Comparison of ENCODE assay signal across 12 cellular contexts in the genomic region with DNA sequence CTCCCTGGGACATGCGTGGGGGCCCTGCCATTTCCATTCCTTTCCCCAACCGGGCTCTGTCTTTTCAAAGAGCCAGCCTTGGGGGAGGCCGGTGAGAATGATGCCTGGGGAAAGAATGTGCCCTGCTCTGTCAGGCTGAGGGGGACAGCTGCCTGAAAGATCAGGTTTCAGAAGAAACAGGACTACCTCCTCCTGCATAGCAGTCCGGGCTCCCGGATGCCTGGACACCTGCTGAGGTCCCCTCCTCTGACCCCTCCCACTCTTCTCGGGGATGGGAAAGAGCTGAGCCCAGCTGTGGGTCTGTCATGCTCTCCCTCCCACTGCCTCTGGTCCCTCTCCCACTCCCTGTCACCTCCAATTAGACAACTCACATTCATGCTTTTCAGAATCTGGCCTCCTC. TPM values are rescaled to one million over a fixed set of nuclear protein-coding genes. Genes with fewer than 3 reads are reported as not detected.
DNase-seq lines count a peak whose midpoint lies in the region; ATAC-seq and TF ChIP-seq lines count a peak whose summit lies in the region.
"Had no signal": no experiment of that assay in that cellular context is flagged by ENCODE, and none has a peak within 500 bp of the region (broad histone marks: within the 10 kb centered on the region; RNA-seq: fewer than 3 reads in every experiment).

No MANE protein-coding gene starts in this region.

- no peaks in the 10 kb centered on the region for H3K79me2 ChIP-seq in H9 (ENCODE audit: insufficient read depth, low read length)

- H3K27ac Mint-ChIP-seq in H9 (peak overlapping the region in 2 of 3 experiments; percentile 83 to 84; a peak in 4 of 7 replicates), CD14-positive monocyte (no peak overlapping the region)
- H3K27ac Mint-ChIP-seq: activated naive CD4-positive, alpha-beta T cell treated with anti-CD3 and anti-CD28 coated beads, Interleukin-2, amount 50 U/mL, for 24 hours had no signal

- H3K23me2 ChIP-seq in H9 (ENCODE audit: insufficient read length, low read depth, low read length, poor library complexity, severe bottlenecking): no peaks in the 10 kb centered on the region

- H4K20me1 ChIP-seq in BLaER1 treated with 17β-estradiol and CSF1 and Interleukin-3, amounts not matched to agents 10 nM and 100 nM: no peaks in the 10 kb centered on the region; a peak in 1 of 22 replicates
- no peaks in the 10 kb centered on the region for H4K20me1 ChIP-seq in H9 (ENCODE audit: control insufficient read depth, insufficient read depth, insufficient read length)

- H3K27me3 Mint-ChIP-seq in H9 (ENCODE audit: low read depth): peaks cover 4% of the 10 kb centered on the region
- peaks cover 0 to 7% (median 3%) of the 10 kb centered on the region in 3 donors for H3K27me3 Mint-ChIP-seq in CD14-positive monocyte (ENCODE audit: low read depth in 3 of 3)
- H3K27me3 Mint-ChIP-seq: activated naive CD4-positive, alpha-beta T cell treated with anti-CD3 and anti-CD28 coated beads, Interleukin-2, amount 50 U/mL, for 24 hours had no signal

- no peak overlapping the region for H3K4me3 ChIP-seq in BLaER1 treated with 17β-estradiol and CSF1 and Interleukin-3, amounts not matched to agents 10 nM and 100 nM
- H3K4me3 ChIP-seq: left lung, SJSA1 had no signal

- H3T11ph ChIP-seq in H9 (ENCODE audit: low read length): no peak overlapping the region

- H3K9me3 ChIP-seq in BLaER1 treated with 17β-estradiol and CSF1 and Interleukin-3, amounts not matched to agents 10 nM and 100 nM (replicated peaks in 1 of 11): no peaks in the 10 kb centered on the region
- H3K9me3 ChIP-seq in H9 (ENCODE audit: control insufficient read depth, low read depth, low read length): no peaks in the 10 kb centered on the region
- H3K9me3 ChIP-seq: left lung, SJSA1 had no signal

- H2AK5ac ChIP-seq in H9 (ENCODE audit: insufficient read length, low read length): no peak overlapping the region

- TF ChIP-seq CTCF in H9 (conservative IDR thresholded peaks at IDR 0.05) (no peak), CD14-positive monocyte (IDR thresholded peaks at IDR 0.05) (no peak)

- no peak overlapping the region for H3K18ac ChIP-seq in H9 (ENCODE audit: insufficient read length, low read depth, low read length)

- DNase-seq in H9: peak; percentile 90
- peak; percentile 76 for DNase-seq in NCI-H510A (lab: John Stamatoyannopoulos, UW)
- peak; percentile 69 for DNase-seq in iPS DF 19.7 (ENCODE audit: low read depth, low spot score)
- no peak for DNase-seq in RPMI8226
- no peak for DNase-seq in stimulated activated CD8-positive, alpha-beta memory T cell treated with anti-CD3 and anti-CD28 coated beads, Interleukin-4, amount 100 ng/mL, for 48 hours
- DNase-seq in CD14-positive monocyte (ENCODE audit: low spot score): no peak
- DNase-seq: AML-193, left lung had no signal

- intact Hi-C loops in CD14-positive monocyte (cut with micrococcal nuclease): no loop called here

- H3K4me1 Mint-ChIP-seq in H9 (peaks cover 57 to 62% of the 10 kb centered on the region in 2 experiments), CD14-positive monocyte (peaks cover 15% of the 10 kb centered on the region)
- H3K4me1 Mint-ChIP-seq: activated naive CD4-positive, alpha-beta T cell treated with anti-CD3 and anti-CD28 coated beads, Interleukin-2, amount 50 U/mL, for 24 hours had no signal

- H3K4me2 ChIP-seq in BLaER1 treated with 17β-estradiol and CSF1 and Interleukin-3, amounts not matched to agents 10 nM and 100 nM: peak overlapping the region in 8 of 11 experiments; percentile 34 to 80 (median 66); a peak in 15 of 22 replicates
- peak overlapping the region; percentile 6 for H3K4me2 ChIP-seq in H9 (ENCODE audit: insufficient read depth, insufficient read length, low read length)

- H3K79me1 ChIP-seq in H9 (ENCODE audit: insufficient read depth, low read depth, low read length, poor library complexity, severe bottlenecking): no peaks in the 10 kb centered on the region

- H3K36me3 Mint-ChIP-seq in H9 (ENCODE audit: insufficient read depth in 1 of 3, low read depth in 3 of 3) (no peaks in the 10 kb centered on the region; a peak in 1 of 7 replicates), CD14-positive monocyte (no peaks in the 10 kb centered on the region)
- H3K36me3 Mint-ChIP-seq: activated naive CD4-positive, alpha-beta T cell treated with anti-CD3 and anti-CD28 coated beads, Interleukin-2, amount 50 U/mL, for 24 hours had no signal

- H4K5ac ChIP-seq in H9 (ENCODE audit: insufficient read length, low read depth, low read length): no peak overlapping the region

- peaks cover 0 to 35% (median 20%) of the 10 kb centered on the region in 10 experiments; a peak in 14 of 20 replicates for H3K4me1 ChIP-seq in BLaER1 treated with 17β-estradiol and CSF1 and Interleukin-3, amounts not matched to agents 10 nM and 100 nM
- H3K4me1 ChIP-seq in H9 (ENCODE audit: insufficient read depth, low read length): peaks cover 16% of the 10 kb centered on the region; the same call in 1 of the 2 replicates
- H3K4me1 ChIP-seq: SJSA1 had no signal

- H3K9me3 Mint-ChIP-seq in H9 (peaks cover 0 to 3% of the 10 kb centered on the region in 2 experiments; a peak in 1 of 5 replicates), CD14-positive monocyte (peaks cover 0 to 2% (median 0%) of the 10 kb centered on the region in 7 donors)
- H3K9me3 Mint-ChIP-seq: activated naive CD4-positive, alpha-beta T cell treated with anti-CD3 and anti-CD28 coated beads, Interleukin-2, amount 50 U/mL, for 24 hours had no signal

- H3K36me3 ChIP-seq in BLaER1 treated with 17β-estradiol and CSF1 and Interleukin-3, amounts not matched to agents 10 nM and 100 nM: no peaks in the 10 kb centered on the region
- H3K36me3 ChIP-seq: left lung, SJSA1 had no signal

- no peak overlapping the region for H4K91ac ChIP-seq in H9 (ENCODE audit: insufficient read length, low read depth, low read length)

- H3K23ac ChIP-seq in H9 (ENCODE audit: insufficient read length, low read depth, low read length): no peak overlapping the region

- H3K9ac ChIP-seq in BLaER1 treated with 17β-estradiol and CSF1 and Interleukin-3, amounts not matched to agents 10 nM and 100 nM: no peak overlapping the region
- H3K9ac ChIP-seq in H9 (ENCODE audit: extremely low read depth, insufficient read length, low read length): no peak overlapping the region

- no peaks in the 10 kb centered on the region for H3K27me3 ChIP-seq in BLaER1 treated with 17β-estradiol and CSF1 and Interleukin-3, amounts not matched to agents 10 nM and 100 nM
- no peaks in the 10 kb centered on the region for H3K27me3 ChIP-seq in H9 (ENCODE audit: insufficient read depth, low read length)
- H3K27me3 ChIP-seq: left lung, SJSA1 had no signal

- H2BK15ac ChIP-seq in H9 (ENCODE audit: low read depth, low read length): no peak overlapping the region

- peak overlapping the region in 1 of 2 experiments; percentile 65; a peak in 3 of 5 replicates for H3K4me3 Mint-ChIP-seq in H9
- no peak overlapping the region for H3K4me3 Mint-ChIP-seq in CD14-positive monocyte
- H3K4me3 Mint-ChIP-seq: activated naive CD4-positive, alpha-beta T cell treated with anti-CD3 and anti-CD28 coated beads, Interleukin-2, amount 50 U/mL, for 24 hours had no signal

- no peak overlapping the region for H4K8ac ChIP-seq in H9 (replicated peaks; ENCODE audit: insufficient read length, low read depth, low read length)

- no peak overlapping the region for H2AFZ ChIP-seq in H9 (ENCODE audit: low read length)

- no peak overlapping the region for H3K56ac ChIP-seq in H9 (ENCODE audit: insufficient read length, low read depth, low read length)

- ATAC-seq in GM18520 (IDR thresholded peaks at IDR 0.05; ENCODE audit: unreplicated experiment): no peak
- ATAC-seq: left lung had no signal

- no peak overlapping the region for H3K4ac ChIP-seq in H9 (ENCODE audit: low read depth, low read length)

- no peak overlapping the region for H2BK12ac ChIP-seq in H9 (ENCODE audit: insufficient read length, low read depth, low read length)

- no peak overlapping the region for H3K14ac ChIP-seq in H9 (ENCODE audit: insufficient read depth, low read length)

- no CpG with 5 or more reads among the region's 6 CpGs for WGBS in H9 (ENCODE audit: extremely low coverage, insufficient read length, low lambda C conversion rate)

- H2BK5ac ChIP-seq in H9 (ENCODE audit: insufficient read length, low read length): no peak overlapping the region

- H2BK20ac ChIP-seq in H9 (ENCODE audit: low read depth, low read length, poor library complexity, severe bottlenecking): no peak overlapping the region

- H3K27ac ChIP-seq in BLaER1 treated with 17β-estradiol and CSF1 and Interleukin-3, amounts not matched to agents 10 nM and 100 nM: no peak overlapping the region
- no peak overlapping the region for H3K27ac ChIP-seq in H9 (ENCODE audit: insufficient read length, low read depth, low read length)
- H3K27ac ChIP-seq: left lung, SJSA1 had no signal

- H2BK120ac ChIP-seq in H9 (ENCODE audit: low read depth, low read length, poor library complexity, severe bottlenecking): no peak overlapping the region

RNA-seq across cellular contexts. Expression of a gene that starts 41.8 kb away (rescaled TPM):
- total RNA-seq in H9 (2021): 16.0 and 17.2 TPM in 2 replicates
- polyA plus RNA-seq in CD14-positive monocyte: not detected

Comparison
In these comparisons a context has a peak if more than half of its experiments do, and no peak if none do; other contexts are left out.
1. DNase-seq: peak in H9 (single experiment), NCI-H510A (single experiment) and iPS DF 19.7 (single experiment); none in RPMI8226 (single experiment), stimulated activated CD8-positive, alpha-beta memory T cell treated with anti-CD3 and anti-CD28 coated beads, Interleukin-4, amount 100 ng/mL, for 48 hours (single experiment) and CD14-positive monocyte (single experiment).
2. H3K27ac Mint-ChIP-seq: peak in H9 (2 of 3); none in CD14-positive monocyte (0 of 7).